Comparison of ENCODE assay signal across 16 cellular contexts in the genomic region with DNA sequence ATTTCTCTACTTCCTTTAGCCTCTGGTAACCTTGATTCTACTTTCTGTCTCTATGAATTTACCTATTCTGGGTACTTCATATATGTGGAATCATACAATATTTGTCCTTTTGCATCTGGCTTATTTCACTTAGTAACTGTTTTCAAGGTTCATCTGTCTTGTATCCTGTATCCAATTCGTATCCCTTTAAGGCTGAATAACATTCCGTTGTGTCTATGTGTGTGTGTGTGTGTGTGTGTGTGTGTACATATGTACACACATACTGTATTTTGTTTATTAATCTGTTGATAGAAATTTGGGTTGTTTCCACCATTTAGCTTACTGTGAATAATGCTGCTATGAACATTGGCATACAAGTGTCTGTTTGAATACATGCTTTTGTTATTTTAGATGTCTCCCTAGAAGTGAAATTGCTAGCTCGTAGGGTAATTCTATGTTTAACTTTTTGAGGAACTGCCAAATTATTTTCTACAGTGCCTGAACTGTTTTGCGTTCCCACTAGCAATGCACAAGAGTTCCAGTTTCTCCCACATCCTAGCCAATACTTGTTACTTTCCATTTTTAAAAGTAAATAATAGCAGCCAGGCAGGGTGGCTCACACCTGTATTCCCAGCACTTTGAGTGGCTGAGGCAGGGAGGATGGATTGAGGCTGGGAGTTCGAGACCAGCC. TPM values are rescaled to one million over a fixed set of nuclear protein-coding genes. Genes with fewer than 3 reads are reported as not detected.
A peak's percentile ranks its signal among the peaks of the same experiment; 100 is the strongest.
DNase-seq lines count a peak whose midpoint lies in the region; ATAC-seq and TF ChIP-seq lines count a peak whose summit lies in the region.
"Had no signal": no experiment of that assay in that cellular context is flagged by ENCODE, and none has a peak within 500 bp of the region (broad histone marks: within the 10 kb centered on the region; RNA-seq: fewer than 3 reads in every experiment).

No MANE protein-coding gene starts in this region.

- no peak overlapping the region for H2BK12ac ChIP-seq in neuronal stem cell (ENCODE audit: low read length)

- no peak overlapping the region for H3K23ac ChIP-seq in neuronal stem cell (ENCODE audit: low read depth, low read length, poor library complexity)

- no peaks in the 10 kb centered on the region for H3K27me3 ChIP-seq in esophagus squamous epithelium
- H3K27me3 ChIP-seq in muscle layer of duodenum (ENCODE audit: low read depth, low read length), result no peaks in the 10 kb centered on the region
- no peaks in the 10 kb centered on the region for H3K27me3 ChIP-seq in neuronal stem cell (ENCODE audit: control insufficient read depth in 3 of 3, insufficient read depth in 3 of 3, low read depth in 1 of 3, low read length in 3 of 3)
- no peaks in the 10 kb centered on the region for H3K27me3 ChIP-seq in tibial nerve
- no peaks in the 10 kb centered on the region for H3K27me3 ChIP-seq in hepatocyte

- no peak for ATAC-seq in stimulated activated naive CD8-positive, alpha-beta T cell treated with anti-CD3 and anti-CD28 coated beads, Interleukin-15, Interleukin-2, amounts not matched to agents 100 U/mL and 50 U/mL, for 24 hours
- ATAC-seq: GM23338 had no signal

- no peak overlapping the region for H3K18ac ChIP-seq in neuronal stem cell (ENCODE audit: low read length)

- H3K4me1 Mint-ChIP-seq in stimulated activated naive CD8-positive, alpha-beta T cell treated with anti-CD3 and anti-CD28 coated beads, Interleukin-15, Interleukin-2, amounts not matched to agents 100 ng/mL and 50 ng/mL, for 24 hours (ENCODE audit: low read depth), result peaks cover 70% of the 10 kb centered on the region

- no peak overlapping the region for H2AFZ ChIP-seq in neuronal stem cell (ENCODE audit: low read length)
- H2AFZ ChIP-seq in hepatocyte, result no peak overlapping the region
- H2AFZ ChIP-seq: GM23338, PC-9 had no signal

- H3K9ac ChIP-seq in neuronal stem cell (ENCODE audit: low read depth, low read length, poor library complexity), result no peak overlapping the region

- H3K9me2 ChIP-seq in hepatocyte (replicated peaks; ENCODE audit: insufficient read depth), result no peaks in the 10 kb centered on the region

- H3K9me3 ChIP-seq in esophagus squamous epithelium (no peaks in the 10 kb centered on the region), muscle layer of duodenum (ENCODE audit: control insufficient read depth in 1 of 2, low read length in 2 of 2) (no peaks in the 10 kb centered on the region), neuronal stem cell (replicated peaks in 1 of 2; ENCODE audit: control insufficient read depth in 2 of 2, insufficient read depth in 1 of 2, low read depth in 1 of 2, low read length in 2 of 2) (peaks cover 4 to 25% of the 10 kb centered on the region in 2 donors), tibial nerve (no peaks in the 10 kb centered on the region), hepatocyte (ENCODE audit: low read depth) (no peaks in the 10 kb centered on the region)

- no peak for DNase-seq in stimulated activated naive CD8-positive, alpha-beta T cell treated with anti-CD3 and anti-CD28 coated beads, Interleukin-15, Interleukin-2, amounts not matched to agents 100 U/mL and 50 U/mL, for 24 hours
- DNase-seq in esophagus squamous epithelium (lab: John Stamatoyannopoulos, UW) (no peak), neuronal stem cell (ENCODE audit: low spot score) (no peak), tibial nerve (ENCODE audit: low spot score in 2 of 2) (no peak), globus pallidus (ENCODE audit: low spot score) (no peak), hepatocyte (ENCODE audit: low spot score) (no peak)
- DNase-seq: activated CD4-positive, alpha-beta memory T cell treated with anti-CD3 and anti-CD28 coated beads, Interleukin-2, amount 10 ng/mL, durations not matched to agents 7 days and 5 days; cerebellar nuclear complex; kidney glomerular epithelial cell; NCI-H2171 treated with DMSO at 0.1 percent for 48 hours; PC-9 had no signal

- no peak overlapping the region for H2AK5ac ChIP-seq in neuronal stem cell (ENCODE audit: low read depth, low read length)

- TF ChIP-seq POLR2A in esophagus squamous epithelium (IDR thresholded peaks at IDR 0.05), result no peak
- no peak for TF ChIP-seq POLR2A in tibial nerve (IDR thresholded peaks at IDR 0.05)

- TF ChIP-seq CTCF in esophagus squamous epithelium (IDR thresholded peaks at IDR 0.05) (no peak), tibial nerve (IDR thresholded peaks at IDR 0.05) (no peak), hepatocyte (IDR thresholded peaks at IDR 0.05; ENCODE audit: poor library complexity) (no peak)

- no peak overlapping the region for H2BK5ac ChIP-seq in neuronal stem cell (ENCODE audit: low read length)

- H3K79me1 ChIP-seq in neuronal stem cell (ENCODE audit: low read depth, low read length), result peaks cover 2% of the 10 kb centered on the region

- H3K4me1 ChIP-seq in esophagus squamous epithelium, result peaks cover 6 to 71% (median 17%) of the 10 kb centered on the region in 3 donors
- H3K4me1 ChIP-seq in muscle layer of duodenum (ENCODE audit: control insufficient read depth in 1 of 2, insufficient read depth in 2 of 2, low read length in 2 of 2), result peaks cover 6 to 24% of the 10 kb centered on the region in 2 donors
- H3K4me1 ChIP-seq in neuronal stem cell (ENCODE audit: control insufficient read depth in 2 of 2, insufficient read depth in 1 of 2, low read depth in 1 of 2, low read length in 2 of 2), result no peaks in the 10 kb centered on the region
- peaks cover 0 to 65% (median 10%) of the 10 kb centered on the region in 4 donors for H3K4me1 ChIP-seq in tibial nerve
- no peaks in the 10 kb centered on the region for H3K4me1 ChIP-seq in hepatocyte (ENCODE audit: insufficient read depth)

- TF ChIP-seq EP300 in tibial nerve (IDR thresholded peaks at IDR 0.05), result no peak

- H3K27ac Mint-ChIP-seq in stimulated activated naive CD8-positive, alpha-beta T cell treated with anti-CD3 and anti-CD28 coated beads, Interleukin-15, Interleukin-2, amounts not matched to agents 100 ng/mL and 50 ng/mL, for 24 hours, result peak overlapping the region; percentile 58
- H3K27ac Mint-ChIP-seq: activated CD4-positive, alpha-beta memory T cell treated with anti-CD3 and anti-CD28 coated beads, Interleukin-2, amount 10 ng/mL, durations not matched to agents 7 days and 5 days; GM23338 had no signal

- H3K4ac ChIP-seq in neuronal stem cell (ENCODE audit: low read length), result no peak overlapping the region

- no peak overlapping the region for H4K8ac ChIP-seq in neuronal stem cell (ENCODE audit: low read depth, low read length)

- no peak overlapping the region for H2BK15ac ChIP-seq in neuronal stem cell (ENCODE audit: low read length)

- WGBS in esophagus squamous epithelium, 2 donors, result 46 to 52% methylated on average over 4 to 5 of the region's 5 CpGs
- no CpG with 5 or more reads among the region's 5 CpGs for WGBS in neuronal stem cell (ENCODE audit: extremely low coverage in 2 of 2, insufficient read length in 2 of 2, insufficient replicate concordance in 1 of 2), 2 donors
- 42 to 48% methylated on average over 5 of the region's 5 CpGs for WGBS in tibial nerve, 2 donors
- WGBS in hepatocyte (ENCODE audit: low lambda C conversion rate, missing lambda C conversion rate), result 86% methylated on average over 5 of the region's 5 CpGs

- H3K4me2 ChIP-seq in neuronal stem cell (ENCODE audit: insufficient read depth, low read length, poor library complexity, severe bottlenecking), result no peak overlapping the region
- H3K4me2 ChIP-seq in hepatocyte, result no peak overlapping the region
- H3K4me2 ChIP-seq: GM23338, PC-9 had no signal

- H3K14ac ChIP-seq in neuronal stem cell (ENCODE audit: low read length), result no peak overlapping the region

- no peak overlapping the region for H2BK120ac ChIP-seq in neuronal stem cell (ENCODE audit: low read depth, low read length)

- no peaks in the 10 kb centered on the region for H3K27me3 Mint-ChIP-seq in stimulated activated naive CD8-positive, alpha-beta T cell treated with anti-CD3 and anti-CD28 coated beads, Interleukin-15, Interleukin-2, amounts not matched to agents 100 ng/mL and 50 ng/mL, for 24 hours
- H3K27me3 Mint-ChIP-seq: activated CD4-positive, alpha-beta memory T cell treated with anti-CD3 and anti-CD28 coated beads, Interleukin-2, amount 10 ng/mL, durations not matched to agents 7 days and 5 days had no signal

- H4K91ac ChIP-seq in neuronal stem cell (ENCODE audit: low read depth, low read length, poor library complexity), result no peak overlapping the region

- H3K27ac ChIP-seq in esophagus squamous epithelium (peak overlapping the region in 3 of 4 donors; percentile 27 to 63 (median 37)), muscle layer of duodenum (ENCODE audit: low read length) (peak overlapping the region; percentile 42), neuronal stem cell (replicated peaks; ENCODE audit: low read length) (no peak overlapping the region), tibial nerve (peak overlapping the region in 1 of 4 donors; percentile 62), hepatocyte (no peak overlapping the region)
- H3K27ac ChIP-seq: HL-60, PC-9 had no signal

- H3K36me3 Mint-ChIP-seq in stimulated activated naive CD8-positive, alpha-beta T cell treated with anti-CD3 and anti-CD28 coated beads, Interleukin-15, Interleukin-2, amounts not matched to agents 100 ng/mL and 50 ng/mL, for 24 hours (ENCODE audit: low read depth), result peaks cover 53% of the 10 kb centered on the region

- intact Hi-C loops in esophagus squamous epithelium (cut with DNase I), result no loop called here

- H3K9me3 Mint-ChIP-seq in stimulated activated naive CD8-positive, alpha-beta T cell treated with anti-CD3 and anti-CD28 coated beads, Interleukin-15, Interleukin-2, amounts not matched to agents 100 ng/mL and 50 ng/mL, for 24 hours, result no peaks in the 10 kb centered on the region

- no peak overlapping the region for H3K4me3 Mint-ChIP-seq in stimulated activated naive CD8-positive, alpha-beta T cell treated with anti-CD3 and anti-CD28 coated beads, Interleukin-15, Interleukin-2, amounts not matched to agents 100 ng/mL and 50 ng/mL, for 24 hours
- H3K4me3 Mint-ChIP-seq: activated CD4-positive, alpha-beta memory T cell treated with anti-CD3 and anti-CD28 coated beads, Interleukin-2, amount 10 ng/mL, durations not matched to agents 7 days and 5 days; GM23338; neural crest cell had no signal

- H3K79me2 ChIP-seq in hepatocyte, result peaks cover 100% of the 10 kb centered on the region

- H3K4me3 ChIP-seq in esophagus squamous epithelium (peak overlapping the region in 1 of 4 donors; percentile 20), muscle layer of duodenum (ENCODE audit: low read depth in 1 of 2, low read length in 2 of 2) (no peak overlapping the region), neuronal stem cell (ENCODE audit: low read length in 2 of 2) (no peak overlapping the region), tibial nerve (no peak overlapping the region), hepatocyte (no peak overlapping the region)
- H3K4me3 ChIP-seq: GM23338, PC-9 had no signal

- H3K36me3 ChIP-seq in esophagus squamous epithelium (peaks cover 0 to 9% (median 0%) of the 10 kb centered on the region in 3 donors), muscle layer of duodenum (ENCODE audit: control insufficient read depth in 1 of 2, insufficient read depth in 2 of 2, low read length in 2 of 2) (peaks cover 1 to 5% of the 10 kb centered on the region in 2 donors), neuronal stem cell (replicated peaks in 1 of 2; ENCODE audit: control insufficient read depth in 2 of 2, insufficient read depth in 2 of 2, low read length in 2 of 2) (peaks cover 0 to 45% of the 10 kb centered on the region in 2 donors), tibial nerve (peaks cover 0 to 6% (median 0%) of the 10 kb centered on the region in 3 donors), hepatocyte (replicated peaks; ENCODE audit: insufficient read depth, low read depth) (no peaks in the 10 kb centered on the region)

- peaks cover 74% of the 10 kb centered on the region for H4K20me1 ChIP-seq in hepatocyte (ENCODE audit: insufficient read depth, poor library complexity, severe bottlenecking)

RNA-seq across cellular contexts. Expression of a gene that starts 17.7 kb away (rescaled TPM):
- total RNA-seq in esophagus squamous epithelium, result 100 to 1,000 TPM in 1 of 4 donors, 10 to 100 TPM in 3; 45.5 to 104 (median 66.1) TPM
- polyA plus RNA-seq in neuronal stem cell (2013, experiment 1 of 2), result 71.4 TPM
- 73.7 TPM for polyA plus RNA-seq in neuronal stem cell (2013, experiment 2 of 2)
- total RNA-seq in tibial nerve, result 100 to 1,000 TPM; 107 to 171 (median 142) TPM
- total RNA-seq in hepatocyte, result 90.3 and 102 TPM in 2 replicates
- polyA plus RNA-seq in hepatocyte, result 35.9 and 37.8 TPM in 2 replicates

Comparison
In these comparisons a context has a peak if more than half of its experiments do, and no peak if none do; other contexts are left out.
1. H3K27ac ChIP-seq: peak in esophagus squamous epithelium (3 of 4) and muscle layer of duodenum (single experiment); none in neuronal stem cell (single experiment) and hepatocyte (single experiment).